ENCODE assay signal across 21 cellular contexts in the genomic region with DNA sequence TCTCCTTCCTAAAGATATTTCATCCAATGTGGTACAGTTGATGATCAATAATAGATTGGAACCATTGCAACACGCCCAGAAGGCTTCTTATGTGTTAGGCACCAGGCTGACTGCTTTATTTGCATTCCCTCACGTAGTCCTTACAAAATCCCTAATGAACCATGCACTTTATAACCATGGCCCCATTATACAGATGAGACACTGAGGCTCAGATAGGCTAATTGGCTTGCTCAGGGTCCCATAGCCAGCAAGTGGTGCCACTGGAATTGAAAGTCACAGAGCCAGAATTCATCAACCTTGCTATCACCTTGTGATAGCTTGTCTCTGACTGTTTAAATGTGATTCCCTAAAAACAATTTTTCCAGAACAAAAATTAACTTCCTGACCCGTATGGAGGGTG.
"Had no signal": no experiment of that assay in that cellular context is flagged by ENCODE, and none has a peak within 500 bp of the region (broad histone marks: within the 10 kb centered on the region; RNA-seq: fewer than 3 reads in every experiment).

No MANE protein-coding gene starts in this region.

- H3K4me3 ChIP-seq: body of pancreas, prostate gland, right atrium auricular region, testis, upper lobe of left lung had no signal

- H3K9me3 ChIP-seq: body of pancreas, prostate gland, testis had no signal

- H3K36me3 ChIP-seq: prostate gland, right atrium auricular region, upper lobe of left lung had no signal

- H3K4me1 ChIP-seq: body of pancreas, prostate gland, right atrium auricular region had no signal

- DNase-seq: activated CD4-positive, alpha-beta memory T cell treated with anti-CD3 and anti-CD28 coated beads, Interleukin-2, amount 10 ng/mL, durations not matched to agents 7 days and 5 days; activated CD4-positive, alpha-beta T cell treated with anti-CD3 and anti-CD28 coated beads for 48 hours; activated CD4-positive, CD25-positive, alpha-beta regulatory T cell; activated naive CD4-positive, alpha-beta T cell; activated naive CD8-positive, alpha-beta T cell treated with anti-CD3 and anti-CD28 coated beads, Interleukin-2, amount 10 ng/mL, durations not matched to agents 7 days and 5 days; activated T-cell treated with anti-CD3 and anti-CD28 coated beads, Interleukin-2, amount 50 U/mL, for 1 hour; amygdala; body of pancreas; central memory CD4-positive, alpha-beta T cell; mesendoderm; small intestine; stimulated activated CD4-positive, alpha-beta T cell treated with anti-CD3 and anti-CD28 coated beads, Interleukin-4, amount 100 ng/mL, for 1 hour; stimulated activated naive CD8-positive, alpha-beta T cell treated with anti-CD3 and anti-CD28 coated beads, Interleukin-15, amount 100 ng/mL, for 72 hours; T1000; testis; upper lobe of left lung had no signal

- H3K27ac ChIP-seq: body of pancreas, prostate gland, right atrium auricular region, testis had no signal

- ATAC-seq: activated T-helper 17 cell treated with anti-CD3 and anti-CD28 coated beads, Interleukin-2, amount 50 U/mL, for 72 hours; body of pancreas; esophagus mucosa; stimulated activated naive CD8-positive, alpha-beta T cell treated with anti-CD3 and anti-CD28 coated beads, Interleukin-15, amount 100 ng/mL, for 72 hours had no signal

- H3K27me3 ChIP-seq: body of pancreas, right atrium auricular region, testis, upper lobe of left lung had no signal

- FAIRE-seq: colon, small intestine had no signal
